In genomic region chr11:46889689-46890475, GRCh38 we compare ENCODE assay signal across 8 cellular contexts. TPM values are rescaled to one million over a fixed set of nuclear protein-coding genes. Genes with fewer than 3 reads are reported as not detected.
A peak's percentile ranks its signal among the peaks of the same experiment; 100 is the strongest.
DNase-seq lines count a peak whose midpoint lies in the region; ATAC-seq and TF ChIP-seq lines count a peak whose summit lies in the region.

No MANE protein-coding gene starts in this region.

- H3K4me3 Mint-ChIP-seq in naive B cell = no peak overlapping the region

- no peaks in the 10 kb centered on the region for H3K9me3 Mint-ChIP-seq in naive B cell

- peak; percentile 92 for TF ChIP-seq CTCF in epithelial cell of esophagus (IDR thresholded peaks at IDR 0.05; ENCODE audit: insufficient read depth, low read depth, low read length, missing control alignments)

- DNase-seq in G401 (ENCODE audit: low spot score) (peak; percentile 93), HT1080 (ENCODE audit: low read depth) (peak; percentile 53), NOMO-1 treated with dmso at 0.1 percent for 144 hours (lab: John Stamatoyannopoulos, UW; ENCODE audit: unreplicated experiment) (peak; percentile 40), epithelial cell of esophagus (ENCODE audit: low read depth) (peak; percentile 74), naive B cell (peak; percentile 67), mesenteric fat pad (ENCODE audit: low spot score) (no peak)
- peak in 2 of 3 experiments; percentile 50 to 65 for DNase-seq in activated CD8-positive, alpha-beta memory T cell treated with anti-CD3 and anti-CD28 coated beads for 48 hours (ENCODE audit: low read depth in 2 of 3, low spot score in 2 of 3)
- peak; percentile 28 to 52 for DNase-seq in stimulated activated CD8-positive, alpha-beta memory T cell treated with anti-CD3 and anti-CD28 coated beads, Interleukin-7, amount 100 ng/mL, for 4 hours (ENCODE audit: low read depth in 2 of 2)

- peaks cover 0 to 6% (median 0%) of the 10 kb centered on the region in 3 donors for H3K27me3 Mint-ChIP-seq in naive B cell

- H3K36me3 Mint-ChIP-seq in naive B cell = no peaks in the 10 kb centered on the region

- ATAC-seq in naive B cell (ENCODE audit: low read depth in 2 of 2) = peak; percentile 92 to 94

- H3K27ac Mint-ChIP-seq in naive B cell = peak overlapping the region in 2 of 6 donors; percentile 38 to 69

- in situ Hi-C loops in G401 (cut with HindIII; ENCODE audit: low sequenced_read_pairs) = no loop called here

- no peak overlapping the region for H3K4me3 ChIP-seq in epithelial cell of esophagus (ENCODE audit: low read length)

- H3K4me1 Mint-ChIP-seq in naive B cell = peaks cover 6 to 10% (median 7%) of the 10 kb centered on the region in 3 donors

RNA-seq across cellular contexts. Expression of gene LRP4, which starts 28.5 kb away (rescaled TPM):
- 7.2 and 7.4 TPM in 2 replicates for total RNA-seq in G401 (2014; rRNA removed; shearing (Covaris generic))
- 1.9 and 2.1 TPM in 2 replicates for total RNA-seq in HT1080 (2014; rRNA removed; shearing (Covaris generic))
- 3.5 and 3.8 TPM in 2 replicates for polyA plus RNA-seq in HT1080 (2015; cell fraction: cytosol; rRNA removed)
- 11.9 and 12.2 TPM in 2 replicates for polyA plus RNA-seq in HT1080 (2015; cell fraction: nucleus; rRNA removed)
- polyA plus RNA-seq in naive B cell (ENCODE audit: low read depth in 6 of 6) = not detected
- 3.1 TPM for total RNA-seq in mesenteric fat pad

RNA-seq across cellular contexts. Expression of gene CKAP5, which starts 43.8 kb away (rescaled TPM):
- 67.4 and 89.8 TPM in 2 replicates for total RNA-seq in G401 (2014; rRNA removed; shearing (Covaris generic))
- 90.7 and 110 TPM in 2 replicates for total RNA-seq in HT1080 (2014; rRNA removed; shearing (Covaris generic))
- polyA plus RNA-seq in HT1080 (2015; cell fraction: cytosol; rRNA removed) = 57.1 and 71.5 TPM in 2 replicates
- 216 and 225 TPM in 2 replicates for polyA plus RNA-seq in HT1080 (2015; cell fraction: nucleus; rRNA removed)
- 10 to 100 TPM in 2 of 6 donors, 1 to 10 TPM in 3, not detected in 1; 6.7 to 16.0 (median 9.8) TPM for polyA plus RNA-seq in naive B cell (ENCODE audit: low read depth in 6 of 6)
- total RNA-seq in mesenteric fat pad = 54.4 TPM

RNA-seq across cellular contexts. Expression of gene CSTPP1, which starts 46.7 kb away (rescaled TPM):
- total RNA-seq in G401 (2014; rRNA removed; shearing (Covaris generic)) = 9.0 and 19.3 TPM in 2 replicates
- 10.0 and 16.2 TPM in 2 replicates for total RNA-seq in HT1080 (2014; rRNA removed; shearing (Covaris generic))
- 19.4 and 23.1 TPM in 2 replicates for polyA plus RNA-seq in HT1080 (2015; cell fraction: cytosol; rRNA removed)
- polyA plus RNA-seq in HT1080 (2015; cell fraction: nucleus; rRNA removed) = 17.5 and 19.2 TPM in 2 replicates
- 10 to 100 TPM; 16.8 to 34.9 (median 18.7) TPM for polyA plus RNA-seq in naive B cell (ENCODE audit: low read depth in 6 of 6)
- 15.3 TPM for total RNA-seq in mesenteric fat pad
